ENCODE assay signal across 10 cellular contexts in the genomic region with DNA sequence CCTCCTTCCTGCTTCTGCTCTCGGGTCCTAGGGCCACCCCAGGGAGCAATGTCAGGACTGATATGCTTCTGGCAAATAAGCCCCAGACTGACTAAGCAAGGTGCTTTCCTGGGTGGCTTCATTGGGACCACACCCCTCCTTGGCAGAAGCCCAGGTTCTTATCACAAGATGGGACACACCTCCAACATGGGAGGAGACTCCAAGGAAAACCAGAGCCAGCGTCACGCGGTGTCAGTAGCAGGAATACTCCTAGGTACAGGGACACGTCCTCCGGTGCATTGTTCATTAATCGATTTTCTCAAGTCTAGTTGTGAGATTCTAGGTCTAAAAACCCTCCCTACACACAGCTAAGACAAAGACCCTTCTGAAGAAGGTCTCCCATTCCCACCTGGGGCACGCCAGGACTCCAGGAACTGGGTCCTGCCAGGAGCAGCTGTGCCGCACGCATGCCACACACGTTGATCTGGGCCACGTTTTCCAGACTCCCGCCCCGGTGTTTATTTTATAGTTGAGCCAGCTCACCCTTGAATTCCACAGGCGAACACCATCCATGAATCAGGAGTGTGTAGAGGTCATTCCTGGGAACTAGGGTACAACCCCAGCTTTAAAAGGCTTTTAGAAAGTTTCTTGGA. TPM values are rescaled to one million over a fixed set of nuclear protein-coding genes. Genes with fewer than 3 reads are reported as not detected.
DNase-seq lines count a peak whose midpoint lies in the region; ATAC-seq and TF ChIP-seq lines count a peak whose summit lies in the region.
"Had no signal": no experiment of that assay in that cellular context is flagged by ENCODE, and none has a peak within 500 bp of the region (broad histone marks: within the 10 kb centered on the region; RNA-seq: fewer than 3 reads in every experiment).

No MANE protein-coding gene starts in this region.

- TF ChIP-seq CTCF in colonic mucosa (IDR thresholded peaks at IDR 0.05), result no peak
- no peak for TF ChIP-seq CTCF in parathyroid adenoma (IDR thresholded peaks at IDR 0.05)

- H3K9ac ChIP-seq in colonic mucosa (ENCODE audit: low read depth in 2 of 2, low read length in 2 of 2), result peak overlapping the region; percentile 60 to 79
- no peak overlapping the region for H3K9ac ChIP-seq in parathyroid adenoma

- peak overlapping the region; percentile 57 for H3K4me2 ChIP-seq in parathyroid adenoma (ENCODE audit: low read length)

- H3K4me1 ChIP-seq in colonic mucosa, result peaks cover 3% of the 10 kb centered on the region
- no peaks in the 10 kb centered on the region for H3K4me1 ChIP-seq in parathyroid adenoma

- no peaks in the 10 kb centered on the region for H3K79me2 ChIP-seq in parathyroid adenoma

- ATAC-seq in HG03280 (IDR thresholded peaks at IDR 0.05; ENCODE audit: unreplicated experiment), result no peak
- no peak for ATAC-seq in HG02642 (IDR thresholded peaks at IDR 0.05; ENCODE audit: poor library complexity, unreplicated experiment)

- H3K4me3 ChIP-seq in colonic mucosa (no peak overlapping the region), parathyroid adenoma (ENCODE audit: low read depth, low read length) (no peak overlapping the region)

- peak overlapping the region; percentile 65 for H2AFZ ChIP-seq in parathyroid adenoma

- H3K36me3 ChIP-seq in colonic mucosa, result no peaks in the 10 kb centered on the region
- H3K36me3 ChIP-seq in parathyroid adenoma (ENCODE audit: control insufficient read depth, insufficient read depth, low read length), result no peaks in the 10 kb centered on the region

- intact Hi-C loops in colonic mucosa (cut with DNase I), result no loop called here

- H3K9me3 ChIP-seq in colonic mucosa, result no peaks in the 10 kb centered on the region
- no peaks in the 10 kb centered on the region for H3K9me3 ChIP-seq in parathyroid adenoma (ENCODE audit: control insufficient read depth, low read length)

- H3K27me3 ChIP-seq in colonic mucosa (no peaks in the 10 kb centered on the region), parathyroid adenoma (ENCODE audit: control insufficient read depth, insufficient read depth, low read length) (no peaks in the 10 kb centered on the region)

- DNase-seq in DMS53 (lab: John Stamatoyannopoulos, UW) (peak; percentile 92), NCI-H2171 treated with DMSO at 0.1 percent for 48 hours (lab: John Stamatoyannopoulos, UW) (peak; percentile 95), colonic mucosa (peak; percentile 98), middle frontal gyrus (ENCODE audit: extremely low spot score, low spot score) (no peak), cerebellar nuclear complex (lab: John Stamatoyannopoulos, UW) (no peak)
- DNase-seq: activated T-cell treated with anti-CD3 and anti-CD28 coated beads, Interleukin-2, amount 50 U/mL, for 48 hours; mesendoderm had no signal

- H3K27ac ChIP-seq in colonic mucosa (peak overlapping the region; percentile 87), parathyroid adenoma (peak overlapping the region; percentile 29)

RNA-seq across cellular contexts. Expression of a gene that starts 30.8 kb away (rescaled TPM):
- 10 to 100 TPM; 51.0 to 75.7 TPM for total RNA-seq in colonic mucosa

RNA-seq across cellular contexts. Expression of a gene that starts 43.1 kb away (rescaled TPM):
- 10 to 100 TPM; 13.9 to 25.1 TPM for total RNA-seq in colonic mucosa

Comparison
In these comparisons a context has a peak if more than half of its experiments do, and no peak if none do; other contexts are left out.
1. DNase-seq: peak in DMS53 (single experiment), NCI-H2171 treated with DMSO at 0.1 percent for 48 hours (single experiment) and colonic mucosa (single experiment); none in middle frontal gyrus (single experiment) and cerebellar nuclear complex (0 of 2).